In genomic region chr10:32023264-32023663, GRCh38 we compare ENCODE assay signal across 1 cellular context.
TF ChIP-seq lines count a peak whose summit lies in the region.

No MANE protein-coding gene starts in this region.

TF ChIP-seq in SK-N-SH treated with all-trans-retinoic acid at 6 μM for 48 hours, 23 proteins besides CTCF, POLR2A, EP300 and RAD21 (continued from another document):
- no peak for TF ChIP-seq CSRNP3 (CRISPR knock-in tag; IDR thresholded peaks at IDR 0.05)
- no peak for TF ChIP-seq RARB (CRISPR knock-in tag; IDR thresholded peaks at IDR 0.05)
- no peak for TF ChIP-seq ESRRG (CRISPR knock-in tag; IDR thresholded peaks at IDR 0.05)
- no peak for TF ChIP-seq ZNF8 (CRISPR knock-in tag; IDR thresholded peaks at IDR 0.05)
- no peak for TF ChIP-seq CREB5 (CRISPR knock-in tag; IDR thresholded peaks at IDR 0.05; ENCODE audit: low read depth)
- TF ChIP-seq ZFP3 (CRISPR knock-in tag; IDR thresholded peaks at IDR 0.05): no peak
TF ChIP-seq in SK-N-SH treated with all-trans-retinoic acid at 6 μM for 48 hours: peak in this region for 0.
